Comparison of ENCODE assay signal across 7 cellular contexts in genomic region chr3:47781326-47781684, GRCh38. TPM values are rescaled to one million over a fixed set of nuclear protein-coding genes. Genes with fewer than 3 reads are reported as not detected.
DNase-seq lines count a peak whose midpoint lies in the region; ATAC-seq and TF ChIP-seq lines count a peak whose summit lies in the region.

No MANE protein-coding gene starts in this region.

- peaks cover 15% of the 10 kb centered on the region for H3K36me3 ChIP-seq in NT2/D1 (ENCODE audit: insufficient read depth, insufficient read length, low read length)
- H3K36me3 ChIP-seq in osteoblast (ENCODE audit: insufficient read depth, low read length) = no peaks in the 10 kb centered on the region
- H3K36me3 ChIP-seq in tibial artery = no peaks in the 10 kb centered on the region

- H3K27me3 ChIP-seq in NT2/D1 (ENCODE audit: insufficient read depth, insufficient read length) (no peaks in the 10 kb centered on the region), osteoblast (ENCODE audit: insufficient read depth, low read length) (no peaks in the 10 kb centered on the region), tibial artery (no peaks in the 10 kb centered on the region)

- H3K27ac ChIP-seq in osteoblast (ENCODE audit: low read depth, low read length) = peak overlapping the region; percentile 76
- peak overlapping the region; percentile 94 to 97 for H3K27ac ChIP-seq in tibial artery

- peak overlapping the region; percentile 91 for H2AFZ ChIP-seq in osteoblast (ENCODE audit: low read length)

- TF ChIP-seq POLR2A in GM18505 (IDR thresholded peaks at IDR 0.05; ENCODE audit: borderline replicate concordance, extremely low read depth, insufficient read depth, insufficient read length) = no peak

- H3K79me2 ChIP-seq in osteoblast (ENCODE audit: insufficient read depth, low read length) = peaks cover 51% of the 10 kb centered on the region

- H3K4me2 ChIP-seq in osteoblast (ENCODE audit: insufficient read depth, low read length) = peak overlapping the region; percentile 79

- H3K9ac ChIP-seq in NT2/D1 (ENCODE audit: insufficient read length, low read depth) = peak overlapping the region; percentile 83

- H3K4me3 ChIP-seq in NT2/D1 (ENCODE audit: insufficient read length, low read depth) = peak overlapping the region; percentile 68
- H3K4me3 ChIP-seq in osteoblast (ENCODE audit: insufficient read depth, low read length) = peak overlapping the region; percentile 97
- peak overlapping the region; percentile 91 to 100 for H3K4me3 ChIP-seq in tibial artery

- ATAC-seq in GM18505 (IDR thresholded peaks at IDR 0.05; ENCODE audit: unreplicated experiment) (peak; percentile 31), HG02588 (IDR thresholded peaks at IDR 0.05; ENCODE audit: unreplicated experiment) (peak; percentile 34)

- H3K9me3 ChIP-seq in NT2/D1 (ENCODE audit: insufficient read depth, low read length) (no peaks in the 10 kb centered on the region), osteoblast (ENCODE audit: low read depth, low read length) (no peaks in the 10 kb centered on the region), tibial artery (no peaks in the 10 kb centered on the region)

- intact Hi-C loops in tibial artery (cut with DNase I; ENCODE audit: low total_unique reads) = no loop called here

- TF ChIP-seq CTCF in osteoblast (IDR thresholded peaks at IDR 0.05; ENCODE audit: extremely low read depth, low read depth, low read length) = no peak
- TF ChIP-seq CTCF in tibial artery (IDR thresholded peaks at IDR 0.05) = no peak

- H4K20me1 ChIP-seq in osteoblast (ENCODE audit: insufficient read depth, low read length) = peaks cover 7% of the 10 kb centered on the region

- no peak for DNase-seq in NT2/D1 (ENCODE audit: low read depth, low spot score)
- DNase-seq in activated effector memory CD4-positive, alpha-beta T cell treated with anti-CD3 and anti-CD28 coated beads, Interleukin-2, amount 50 U/mL, for 16 hours = peak; percentile 90
- DNase-seq in germinal center (ENCODE audit: low spot score) = peak; percentile 69
- DNase-seq in osteoblast (ENCODE audit: insufficient read length, low spot score, missing footprints) = peak; percentile 90
- DNase-seq in tibial artery = peak; percentile 48 to 81

- no peaks in the 10 kb centered on the region for H3K4me1 ChIP-seq in NT2/D1 (ENCODE audit: insufficient read depth, insufficient read length)
- peaks cover 14% of the 10 kb centered on the region for H3K4me1 ChIP-seq in osteoblast (ENCODE audit: insufficient read depth, low read length)
- peaks cover 0 to 34% (median 26%) of the 10 kb centered on the region in 4 donors for H3K4me1 ChIP-seq in tibial artery

RNA-seq across cellular contexts. Expression of gene SMARCC1, which starts 0.4 kb away (rescaled TPM):
- total RNA-seq in osteoblast = 46.3 and 46.7 TPM in 2 replicates

RNA-seq across cellular contexts. Expression of gene DHX30, which starts 21.6 kb away (rescaled TPM):
- total RNA-seq in osteoblast = 56.6 and 59.4 TPM in 2 replicates
